Comparison of ENCODE assay signal across 16 cellular contexts in genomic region chr11:45860764-45861510, GRCh38. TPM values are rescaled to one million over a fixed set of nuclear protein-coding genes. Genes with fewer than 3 reads are reported as not detected.
A peak's percentile ranks its signal among the peaks of the same experiment; 100 is the strongest.
DNase-seq lines count a peak whose midpoint lies in the region; ATAC-seq and TF ChIP-seq lines count a peak whose summit lies in the region.
"Had no signal": no experiment of that assay in that cellular context is flagged by ENCODE, and none has a peak within 500 bp of the region (broad histone marks: within the 10 kb centered on the region; RNA-seq: fewer than 3 reads in every experiment).

No MANE protein-coding gene starts in this region.

- H3K27me3 ChIP-seq in heart left ventricle: no peaks in the 10 kb centered on the region
- H3K27me3 ChIP-seq in right atrium auricular region: no peaks in the 10 kb centered on the region
- no peaks in the 10 kb centered on the region for H3K27me3 ChIP-seq in rectal smooth muscle tissue (ENCODE audit: control insufficient read depth, insufficient read depth, low read length)
- no peaks in the 10 kb centered on the region for H3K27me3 ChIP-seq in uterus
- H3K27me3 ChIP-seq in trophoblast cell (ENCODE audit: insufficient read depth, low read length): no peaks in the 10 kb centered on the region

- H4K91ac ChIP-seq in trophoblast cell (ENCODE audit: low read depth, low read length): no peak overlapping the region

- H3K36me3 ChIP-seq in heart left ventricle (peaks cover 0 to 89% (median 83%) of the 10 kb centered on the region in 9 donors), right atrium auricular region (peaks cover 82% of the 10 kb centered on the region), rectal smooth muscle tissue (ENCODE audit: control insufficient read depth, insufficient read depth, low read length) (peaks cover 31% of the 10 kb centered on the region), uterus (no peaks in the 10 kb centered on the region), trophoblast cell (ENCODE audit: control insufficient read depth in 1 of 2, insufficient read depth in 2 of 2, low read length in 2 of 2) (peaks cover 29 to 47% of the 10 kb centered on the region in 2 experiments)

- ATAC-seq in heart left ventricle: peak in 3 of 4 donors; percentile 10 to 18 (median 11)
- ATAC-seq in Right ventricle myocardium superior (ENCODE audit: poor library complexity): no peak
- no peak for ATAC-seq in HG03521 (IDR thresholded peaks at IDR 0.05; ENCODE audit: unreplicated experiment)
- ATAC-seq: activated CD4-positive, CD25-positive, alpha-beta regulatory T cell treated with anti-CD3 and anti-CD28 coated beads, Interleukin-2, amount 50 U/mL, for 24 hours had no signal

- H3K4ac ChIP-seq in trophoblast cell (ENCODE audit: low read depth, low read length): no peak overlapping the region

- H3K18ac ChIP-seq in trophoblast cell (ENCODE audit: low read length): no peak overlapping the region

- H3K79me1 ChIP-seq in trophoblast cell (ENCODE audit: low read length): no peaks in the 10 kb centered on the region

- H4K8ac ChIP-seq in trophoblast cell (ENCODE audit: low read depth, low read length): no peak overlapping the region

- no peak overlapping the region for H3K14ac ChIP-seq in trophoblast cell (ENCODE audit: low read length)

- no peak overlapping the region for H2AK5ac ChIP-seq in trophoblast cell (ENCODE audit: low read length)

- H3K4me2 ChIP-seq in trophoblast cell (ENCODE audit: low read length): no peak overlapping the region

- H3K4me3 ChIP-seq in heart left ventricle: no peak overlapping the region
- H3K4me3 ChIP-seq in right atrium auricular region: no peak overlapping the region
- H3K4me3 ChIP-seq in rectal smooth muscle tissue (ENCODE audit: low read length): no peak overlapping the region
- H3K4me3 ChIP-seq in uterus: no peak overlapping the region
- no peak overlapping the region for H3K4me3 ChIP-seq in trophoblast cell (ENCODE audit: low read depth, low read length)

- no peak overlapping the region for H3K23ac ChIP-seq in trophoblast cell (ENCODE audit: low read length)

- H3K9ac ChIP-seq in rectal smooth muscle tissue (ENCODE audit: low read length) (no peak overlapping the region), trophoblast cell (ENCODE audit: low read length) (no peak overlapping the region)

- H2BK5ac ChIP-seq in trophoblast cell (ENCODE audit: low read depth, low read length, poor library complexity): no peak overlapping the region

- H2BK12ac ChIP-seq in trophoblast cell (ENCODE audit: low read length): no peak overlapping the region

- H2BK120ac ChIP-seq in trophoblast cell (ENCODE audit: insufficient read depth, low read length, poor library complexity): no peak overlapping the region

- WGBS in heart left ventricle, 4 donors: 46 to 64% (median 57%) methylated on average over 10 of the region's 10 CpGs
- no CpG with 5 or more reads among the region's 10 CpGs for WGBS in trophoblast cell (ENCODE audit: extremely low coverage, insufficient coverage, insufficient read length)

- H3K9me3 ChIP-seq in heart left ventricle: no peaks in the 10 kb centered on the region
- H3K9me3 ChIP-seq in right atrium auricular region: no peaks in the 10 kb centered on the region
- no peaks in the 10 kb centered on the region for H3K9me3 ChIP-seq in uterus
- no peaks in the 10 kb centered on the region for H3K9me3 ChIP-seq in trophoblast cell (ENCODE audit: insufficient read depth, low read depth, low read length)

- H3K4me1 ChIP-seq in heart left ventricle (peaks cover 20 to 63% (median 52%) of the 10 kb centered on the region in 12 donors), right atrium auricular region (peaks cover 0 to 61% of the 10 kb centered on the region in 2 donors), rectal smooth muscle tissue (ENCODE audit: control insufficient read depth, insufficient read depth, low read length) (peaks cover 46% of the 10 kb centered on the region), uterus (peaks cover 30 to 31% of the 10 kb centered on the region in 2 donors), trophoblast cell (ENCODE audit: control insufficient read depth in 1 of 2, insufficient read depth in 2 of 2, low read length in 2 of 2) (no peaks in the 10 kb centered on the region)

- H4K12ac ChIP-seq in trophoblast cell (ENCODE audit: low read depth, low read length): no peak overlapping the region

- no peak overlapping the region for H2AFZ ChIP-seq in trophoblast cell (ENCODE audit: insufficient read depth, low read length, poor library complexity)

- no peaks in the 10 kb centered on the region for H3K79me2 ChIP-seq in trophoblast cell (ENCODE audit: control insufficient read depth, insufficient read depth, low read length, poor library complexity)

- intact Hi-C loops in heart left ventricle (cut with DNase I): loop anchor here in 2 of 10 donors (10.0 kb wide), 1 partner anchor 54 kb away; the partner anchor contains the start of gene PEX16 (in 2 of the 2)
- intact Hi-C loops in Right ventricle myocardium superior (cut with DNase I): no loop called here
- intact Hi-C loops in uterus (cut with DNase I; ENCODE audit: low total_unique reads): no loop called here

- peak in 1 of 5 donors; percentile 48 for DNase-seq in heart left ventricle
- no peak for DNase-seq in Right ventricle myocardium superior
- no peak for DNase-seq in right atrium auricular region (ENCODE audit: low spot score)
- no peak for DNase-seq in uterus
- DNase-seq in trophoblast cell: no peak
- DNase-seq in stimulated activated CD4-positive, alpha-beta T cell treated with anti-CD3 and anti-CD28 coated beads, Interleukin-4, amount 100 ng/mL, for 24 hours: no peak
- DNase-seq: activated effector memory CD4-positive, alpha-beta T cell treated with anti-CD3 and anti-CD28 coated beads, Interleukin-2, amount 50 U/mL, for 16 hours; MV-4-11; NCI-H1930; NCI-H510A; SIG-M5; stimulated activated CD4-positive, alpha-beta T cell treated with anti-CD3 and anti-CD28 coated beads, Interleukin-1b, Interleukin-23, amount 100 ng/mL, for 48 hours had no signal

- TF ChIP-seq CTCF in heart left ventricle (IDR thresholded peaks at IDR 0.05): no peak
- no peak for TF ChIP-seq CTCF in right atrium auricular region (IDR thresholded peaks at IDR 0.05)
- no peak for TF ChIP-seq CTCF in uterus (IDR thresholded peaks at IDR 0.05)

- peak overlapping the region in 11 of 12 donors; percentile 82 to 99 (median 91) for H3K27ac ChIP-seq in heart left ventricle
- peak overlapping the region; percentile 81 to 88 for H3K27ac ChIP-seq in right atrium auricular region
- H3K27ac ChIP-seq in rectal smooth muscle tissue (ENCODE audit: low read depth, low read length): peak overlapping the region; percentile 92
- peak overlapping the region; percentile 83 to 88 for H3K27ac ChIP-seq in uterus
- no peak overlapping the region for H3K27ac ChIP-seq in trophoblast cell (ENCODE audit: low read depth, low read length)

- no peak for TF ChIP-seq POLR2A in heart left ventricle (IDR thresholded peaks at IDR 0.05)
- no peak for TF ChIP-seq POLR2A in uterus (IDR thresholded peaks at IDR 0.05)

RNA-seq across cellular contexts. Expression of gene CRY2, which starts 13.7 kb away (rescaled TPM):
- total RNA-seq in heart left ventricle: 100 to 1,000 TPM in 2 of 9 donors, 10 to 100 TPM in 7; 40.2 to 132 (median 72.7) TPM
- 10 to 100 TPM; 23.2 to 26.6 TPM for polyA plus RNA-seq in heart left ventricle
- total RNA-seq in Right ventricle myocardium superior: 68.3 TPM
- 10 to 100 TPM; 43.0 to 62.9 TPM for total RNA-seq in right atrium auricular region
- total RNA-seq in uterus: 10 to 100 TPM; 22.1 to 91.8 (median 61.0) TPM
- polyA plus RNA-seq in trophoblast cell (2013): 7.8 and 8.1 TPM in 2 replicates

RNA-seq across cellular contexts. Expression of gene MAPK8IP1, which starts 24.5 kb away (rescaled TPM):
- total RNA-seq in heart left ventricle (1 to 10 TPM; 5.0 to 8.0 (median 7.6) TPM), Right ventricle myocardium superior (4.5 TPM), right atrium auricular region (1 to 10 TPM; 7.3 to 8.9 TPM), uterus (10 to 100 TPM in 3 of 4 donors, 1 to 10 TPM in 1; 2.1 to 29.9 (median 20.0) TPM)
- 1 to 10 TPM; 2.4 to 3.1 TPM for polyA plus RNA-seq in heart left ventricle
- 7.4 and 8.1 TPM in 2 replicates for polyA plus RNA-seq in trophoblast cell (2013)
- polyA plus RNA-seq: CD14-positive monocyte had no signal

RNA-seq across cellular contexts. Expression of gene FREY1, which starts 46.1 kb away (rescaled TPM):
- under 1 TPM in 4 of 9 donors, not detected in 5; 0.37 to 1.00 (median 0.46) TPM for total RNA-seq in heart left ventricle
- polyA plus RNA-seq in heart left ventricle: under 1 TPM; 0.40 to 0.46 TPM
- total RNA-seq in Right ventricle myocardium superior: not detected
- total RNA-seq in right atrium auricular region: under 1 TPM; 0.55 to 0.82 TPM
- total RNA-seq in uterus: 1 to 10 TPM in 1 of 4 donors, not detected in 3; 1.6 TPM
- 0.40 and 0.43 TPM in 2 replicates for polyA plus RNA-seq in trophoblast cell (2013)
- polyA plus RNA-seq: CD14-positive monocyte had no signal

RNA-seq across cellular contexts. Expression of gene SLC35C1, which starts 56.0 kb away (rescaled TPM):
- 10 to 100 TPM in 4 of 9 donors, 1 to 10 TPM in 5; 5.5 to 11.3 (median 7.8) TPM for total RNA-seq in heart left ventricle
- 10 to 100 TPM in 1 of 2 donors, 1 to 10 TPM in 1; 5.3 to 21.0 TPM for polyA plus RNA-seq in heart left ventricle
- 5.8 TPM for total RNA-seq in Right ventricle myocardium superior
- total RNA-seq in right atrium auricular region: 10 to 100 TPM in 1 of 2 donors, 1 to 10 TPM in 1; 5.2 to 11.6 TPM
- 10 to 100 TPM in 1 of 4 donors, 1 to 10 TPM in 2, under 1 TPM in 1; under 0.01 to 12.7 (median 5.2) TPM for total RNA-seq in uterus
- 11.4 and 11.5 TPM in 2 replicates for polyA plus RNA-seq in trophoblast cell (2013)

RNA-seq across cellular contexts. Expression of gene PEX16, which starts 56.7 kb away (rescaled TPM):
- total RNA-seq in heart left ventricle: 10 to 100 TPM; 10.4 to 20.0 (median 14.6) TPM
- polyA plus RNA-seq in heart left ventricle: 10 to 100 TPM; 16.3 to 22.8 TPM
- total RNA-seq in Right ventricle myocardium superior: 8.5 TPM
- 10 to 100 TPM; 12.9 to 17.4 TPM for total RNA-seq in right atrium auricular region
- 10 to 100 TPM; 15.3 to 32.1 (median 27.6) TPM for total RNA-seq in uterus
- 14.1 and 15.5 TPM in 2 replicates for polyA plus RNA-seq in trophoblast cell (2013)

Comparison
In these comparisons a context has a peak if more than half of its experiments do, and no peak if none do; other contexts are left out.
1. ATAC-seq: peak in heart left ventricle (3 of 4); none in Right ventricle myocardium superior (single experiment) and HG03521 (single experiment).